ENCODE assay signal across 25 cellular contexts in the genomic region with DNA sequence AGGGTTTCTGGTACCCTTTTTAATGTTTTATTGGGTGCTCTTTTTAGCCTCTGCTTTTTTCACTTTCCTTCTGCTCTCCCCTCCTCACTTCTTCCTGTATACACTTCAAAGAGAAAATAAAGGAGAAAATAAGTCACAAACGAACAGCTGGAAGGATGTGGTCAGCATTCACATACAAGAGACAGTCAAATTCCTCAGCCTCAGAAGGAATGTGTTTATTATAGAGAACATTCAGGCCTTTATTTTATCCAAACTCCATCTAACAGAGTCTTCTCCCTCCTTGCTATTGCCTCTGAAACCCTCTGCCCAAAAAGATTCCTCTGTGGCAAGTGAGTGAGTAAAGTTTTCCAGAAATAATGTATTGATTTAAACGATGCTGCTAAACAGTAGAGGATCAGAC.
A peak's percentile ranks its signal among the peaks of the same experiment; 100 is the strongest.
DNase-seq lines count a peak whose midpoint lies in the region; ATAC-seq and TF ChIP-seq lines count a peak whose summit lies in the region.
"Had no signal": no experiment of that assay in that cellular context is flagged by ENCODE, and none has a peak within 500 bp of the region (broad histone marks: within the 10 kb centered on the region; RNA-seq: fewer than 3 reads in every experiment).

No MANE protein-coding gene starts in this region.

- peak; percentile 47; the same call in 2 of the 3 replicates for ATAC-seq in DND-41 (ENCODE audit: insufficient read depth, low read depth)
- ATAC-seq: foreskin keratinocyte, HepG2 had no signal

- H3K4me3 Mint-ChIP-seq in Calu3 (ENCODE audit: low read depth, unreplicated experiment), result no peak overlapping the region
- H3K4me3 Mint-ChIP-seq: activated naive CD4-positive, alpha-beta T cell treated with anti-CD3 and anti-CD28 coated beads for 36 hours; naive B cell; T-helper 2 cell treated with Interferon-gamma antibody and Interleukin-4, amounts not matched to agents 5 μg/mL and 100 μg/mL, for 36 hours had no signal

- no peak overlapping the region for H2AFZ ChIP-seq in DND-41 (ENCODE audit: low read depth, low read length)

- H3K27ac Mint-ChIP-seq in Calu3 (ENCODE audit: unreplicated experiment), result no peak overlapping the region
- H3K27ac Mint-ChIP-seq: activated naive CD4-positive, alpha-beta T cell treated with anti-CD3 and anti-CD28 coated beads for 36 hours; naive B cell; T-helper 2 cell treated with Interferon-gamma antibody and Interleukin-4, amounts not matched to agents 5 μg/mL and 100 μg/mL, for 36 hours had no signal

- CTCF ChIA-PET in Calu3 (lab: Charles Lee), result no interaction called here

- H3K27me3 ChIP-seq in DND-41 (ENCODE audit: insufficient read depth, low read length, poor library complexity) (no peaks in the 10 kb centered on the region), SJCRH30 (no peaks in the 10 kb centered on the region)
- H3K27me3 ChIP-seq: foreskin keratinocyte, testis, vagina had no signal

- no peaks in the 10 kb centered on the region for H3K79me2 ChIP-seq in DND-41 (ENCODE audit: insufficient read depth, low read length)

- no peaks in the 10 kb centered on the region for H3K36me3 ChIP-seq in DND-41 (ENCODE audit: insufficient read depth, low read length)
- no peaks in the 10 kb centered on the region for H3K36me3 ChIP-seq in SJCRH30
- H3K36me3 ChIP-seq: HAP-1, vagina had no signal

- H3K9me3 Mint-ChIP-seq in Calu3 (ENCODE audit: low read depth, unreplicated experiment), result no peaks in the 10 kb centered on the region

- H3K27me3 Mint-ChIP-seq in Calu3 (ENCODE audit: unreplicated experiment), result no peaks in the 10 kb centered on the region
- H3K27me3 Mint-ChIP-seq: naive B cell had no signal

- no TSS peak for BruUV-seq in Calu3 (replicated peaks; lab: Mats Ljungman, UMichigan)

- no peaks in the 10 kb centered on the region for H3K36me3 Mint-ChIP-seq in Calu3 (ENCODE audit: insufficient read depth, unreplicated experiment)
- H3K36me3 Mint-ChIP-seq: naive B cell had no signal

- H3K9me3 ChIP-seq in DND-41 (ENCODE audit: insufficient read depth, low read length, severe bottlenecking) (no peaks in the 10 kb centered on the region), SJCRH30 (replicated peaks) (no peaks in the 10 kb centered on the region)
- H3K9me3 ChIP-seq: HAP-1, testis, vagina had no signal

- no peak overlapping the region for H3K4me2 ChIP-seq in DND-41 (ENCODE audit: insufficient read depth, low read length)

- TF ChIP-seq CTCF in DND-41 (IDR thresholded peaks at IDR 0.05; ENCODE audit: borderline replicate concordance, extremely low read depth, low read length, poor library complexity, severe bottlenecking) (no peak), foreskin fibroblast (IDR thresholded peaks at IDR 0.05; ENCODE audit: low read depth, low read length) (no peak), Calu3 (IDR thresholded peaks at IDR 0.05; ENCODE audit: unreplicated experiment) (no peak)

- H3K4me3 ChIP-seq in DND-41 (ENCODE audit: low read depth in 1 of 2, low read length in 2 of 2) (no peak overlapping the region), SJCRH30 (no peak overlapping the region), foreskin fibroblast (ENCODE audit: low read depth in 1 of 2, low read length in 2 of 2) (no peak overlapping the region)
- H3K4me3 ChIP-seq: HAP-1, testis, vagina had no signal

- H3K9ac ChIP-seq in DND-41 (ENCODE audit: low read depth, low read length), result no peak overlapping the region

- intact Hi-C loops in Calu3 (cut with micrococcal nuclease; ENCODE audit: unreplicated experiment), result no loop called here

- no peaks in the 10 kb centered on the region for H4K20me1 ChIP-seq in DND-41 (ENCODE audit: insufficient read depth, low read length)

- peaks cover 5% of the 10 kb centered on the region; the same call in 1 of the 2 replicates for H3K4me1 ChIP-seq in DND-41 (ENCODE audit: insufficient read depth, low read length)
- H3K4me1 ChIP-seq in SJCRH30, result peaks cover 17% of the 10 kb centered on the region
- H3K4me1 ChIP-seq: foreskin keratinocyte, HAP-1, testis, vagina had no signal

- no peak overlapping the region for H3K27ac ChIP-seq in DND-41 (ENCODE audit: low read length)
- peak overlapping the region; percentile 70 for H3K27ac ChIP-seq in SJCRH30
- H3K27ac ChIP-seq in caudate nucleus (ENCODE audit: low read depth, low read length), result no peak overlapping the region
- H3K27ac ChIP-seq: foreskin keratinocyte, HL-60, testis, vagina had no signal

- DNase-seq in DND-41 (no peak), SJCRH30 (peak; percentile 45 to 69), foreskin fibroblast (peak; percentile 31 to 63), NCI-H146 treated with DMSO at 0.1 percent for 48 hours (lab: John Stamatoyannopoulos, UW; ENCODE audit: unreplicated experiment) (no peak), Calu3 (no peak), caudate nucleus (lab: John Stamatoyannopoulos, UW) (no peak)
- DNase-seq in activated naive CD4-positive, alpha-beta T cell treated with anti-CD3 and anti-CD28 coated beads, Interleukin-2, amount 50 U/mL, for 16 hours, result no peak
- DNase-seq: activated CD4-positive, alpha-beta T cell treated with anti-CD3 and anti-CD28 coated beads for 48 hours; activated naive CD4-positive, alpha-beta T cell treated with anti-CD3 and anti-CD28 coated beads for 36 hours; anterior cingulate cortex; foreskin keratinocyte; mesendoderm; naive B cell; NCI-H1092 treated with DMSO at 0.1 percent for 48 hours; NCI-H2029 treated with DMSO at 0.1 percent for 48 hours; NCI-H446; stimulated activated CD4-positive, alpha-beta T cell treated with anti-CD3 and anti-CD28 coated beads, Interleukin-12 subunit alpha, Interleukin-12 subunit beta, amount 100 ng/mL, for 4 hours; stimulated activated CD4-positive, alpha-beta T cell treated with anti-CD3 and anti-CD28 coated beads, Interleukin-4, amount 100 ng/mL, for 24 hours; stimulated activated naive CD4-positive, alpha-beta T cell; testis had no signal

- H3K4me1 Mint-ChIP-seq in Calu3 (ENCODE audit: low read depth, unreplicated experiment), result no peaks in the 10 kb centered on the region
- H3K4me1 Mint-ChIP-seq: naive B cell had no signal

Comparison
In these comparisons a context has a peak if more than half of its experiments do, and no peak if none do; other contexts are left out.
1. DNase-seq: peak in SJCRH30 (2 of 2) and foreskin fibroblast (2 of 2); none in DND-41 (single experiment), NCI-H146 treated with DMSO at 0.1 percent for 48 hours (single experiment), activated naive CD4-positive, alpha-beta T cell treated with anti-CD3 and anti-CD28 coated beads, Interleukin-2, amount 50 U/mL, for 16 hours (single experiment), Calu3 (single experiment) and caudate nucleus (0 of 61).